16 cellular contexts compared by ENCODE assay signal in genomic region chr17:69717214-69717613, GRCh38.
DNase-seq lines count a peak whose midpoint lies in the region; ATAC-seq and TF ChIP-seq lines count a peak whose summit lies in the region.
"Had no signal": no experiment of that assay in that cellular context is flagged by ENCODE, and none has a peak within 500 bp of the region (broad histone marks: within the 10 kb centered on the region; RNA-seq: fewer than 3 reads in every experiment).

No MANE protein-coding gene starts in this region.

- intact Hi-C loops in activated CD8-positive, alpha-beta T cell treated with anti-CD3 and anti-CD28 coated beads for 36 hours (cut with micrococcal nuclease), result no loop called here

- TF ChIP-seq CTCF in brain (conservative IDR thresholded peaks at IDR 0.05), result no peak
- TF ChIP-seq CTCF in mesothelial cell of epicardium (IDR thresholded peaks at IDR 0.05; ENCODE audit: unreplicated experiment), result no peak
- no peak for TF ChIP-seq CTCF in activated CD8-positive, alpha-beta T cell treated with anti-CD3 and anti-CD28 coated beads for 36 hours (IDR thresholded peaks at IDR 0.05)

- H3K4me1 Mint-ChIP-seq in brain, result peaks cover 54% of the 10 kb centered on the region
- peaks cover 52% of the 10 kb centered on the region for H3K4me1 Mint-ChIP-seq in mesothelial cell of epicardium
- H3K4me1 Mint-ChIP-seq in activated CD8-positive, alpha-beta T cell treated with anti-CD3 and anti-CD28 coated beads for 36 hours (ENCODE audit: low read depth), result peaks cover 5% of the 10 kb centered on the region
- H3K4me1 Mint-ChIP-seq: IgD-negative memory B cell had no signal

- H3K9me3 Mint-ChIP-seq in brain, result no peaks in the 10 kb centered on the region
- no peaks in the 10 kb centered on the region for H3K9me3 Mint-ChIP-seq in mesothelial cell of epicardium
- H3K9me3 Mint-ChIP-seq in activated CD8-positive, alpha-beta T cell treated with anti-CD3 and anti-CD28 coated beads for 36 hours, result peaks cover 3% of the 10 kb centered on the region
- H3K9me3 Mint-ChIP-seq: CD8-positive, alpha-beta T cell had no signal

- CTCF ChIA-PET in activated CD8-positive, alpha-beta T cell treated with anti-CD3 and anti-CD28 coated beads for 36 hours (lab: Charles Lee), result interaction anchor here (1.7 kb wide), 1 partner anchor 9 kb away, joined by 3 read pairs; no protein-coding TSS in a partner anchor

- H3K27ac Mint-ChIP-seq in brain (peak overlapping the region in 3 of 5 experiments; percentile 34 to 83 (median 40)), mesothelial cell of epicardium (peak overlapping the region; percentile 90)
- no peak overlapping the region for H3K27ac Mint-ChIP-seq in activated CD8-positive, alpha-beta T cell treated with anti-CD3 and anti-CD28 coated beads for 36 hours
- H3K27ac Mint-ChIP-seq: CD8-positive, alpha-beta T cell; IgD-negative memory B cell had no signal

- POLR2A ChIA-PET in activated CD8-positive, alpha-beta T cell treated with anti-CD3 and anti-CD28 coated beads for 36 hours (lab: Charles Lee), result no interaction called here

- peaks cover 16% of the 10 kb centered on the region for H3K27me3 Mint-ChIP-seq in brain
- no peaks in the 10 kb centered on the region for H3K27me3 Mint-ChIP-seq in mesothelial cell of epicardium (ENCODE audit: low read depth)
- no peaks in the 10 kb centered on the region for H3K27me3 Mint-ChIP-seq in activated CD8-positive, alpha-beta T cell treated with anti-CD3 and anti-CD28 coated beads for 36 hours
- H3K27me3 Mint-ChIP-seq: IgD-negative memory B cell had no signal

- no peak for ATAC-seq in activated CD8-positive, alpha-beta T cell treated with anti-CD3 and anti-CD28 coated beads for 36 hours
- ATAC-seq: CD8-positive, alpha-beta T cell had no signal

- no peak overlapping the region for H3K4me3 Mint-ChIP-seq in brain
- no peak overlapping the region for H3K4me3 Mint-ChIP-seq in mesothelial cell of epicardium
- no peak overlapping the region for H3K4me3 Mint-ChIP-seq in activated CD8-positive, alpha-beta T cell treated with anti-CD3 and anti-CD28 coated beads for 36 hours
- H3K4me3 Mint-ChIP-seq: CD8-positive, alpha-beta T cell; IgD-negative memory B cell had no signal

- H3K36me3 Mint-ChIP-seq in brain (no peaks in the 10 kb centered on the region), mesothelial cell of epicardium (no peaks in the 10 kb centered on the region)
- H3K36me3 Mint-ChIP-seq in activated CD8-positive, alpha-beta T cell treated with anti-CD3 and anti-CD28 coated beads for 36 hours (ENCODE audit: low read depth), result peaks cover 2% of the 10 kb centered on the region
- H3K36me3 Mint-ChIP-seq: CD8-positive, alpha-beta T cell; IgD-negative memory B cell had no signal

- DNase-seq in EH (ENCODE audit: low read depth) (peak; percentile 26), mesothelial cell of epicardium (ENCODE audit: low spot score in 2 of 2, unreplicated experiment in 2 of 2) (no peak), renal cortical epithelial cell (ENCODE audit: low read depth) (peak; percentile 26), cerebellum (ENCODE audit: low spot score) (no peak), pons (ENCODE audit: low spot score) (no peak), GOT3 (lab: John Stamatoyannopoulos, UW) (no peak)
- DNase-seq in activated CD8-positive, alpha-beta T cell treated with anti-CD3 and anti-CD28 coated beads for 36 hours, result no peak
- DNase-seq: CD8-positive, alpha-beta T cell; DND-41; GF-D8; NCI-H187 treated with DMSO at 0.1 percent for 48 hours; NCI-H446; NCI-H774; PC-9 had no signal

Comparison
In these comparisons a context has a peak if more than half of its experiments do, and no peak if none do; other contexts are left out.
1. DNase-seq: peak in EH (single experiment) and renal cortical epithelial cell (single experiment); none in mesothelial cell of epicardium (0 of 2), cerebellum (single experiment), activated CD8-positive, alpha-beta T cell treated with anti-CD3 and anti-CD28 coated beads for 36 hours (single experiment), pons (single experiment) and GOT3 (single experiment).